1 cellular context compared by ENCODE assay signal in the genomic region with DNA sequence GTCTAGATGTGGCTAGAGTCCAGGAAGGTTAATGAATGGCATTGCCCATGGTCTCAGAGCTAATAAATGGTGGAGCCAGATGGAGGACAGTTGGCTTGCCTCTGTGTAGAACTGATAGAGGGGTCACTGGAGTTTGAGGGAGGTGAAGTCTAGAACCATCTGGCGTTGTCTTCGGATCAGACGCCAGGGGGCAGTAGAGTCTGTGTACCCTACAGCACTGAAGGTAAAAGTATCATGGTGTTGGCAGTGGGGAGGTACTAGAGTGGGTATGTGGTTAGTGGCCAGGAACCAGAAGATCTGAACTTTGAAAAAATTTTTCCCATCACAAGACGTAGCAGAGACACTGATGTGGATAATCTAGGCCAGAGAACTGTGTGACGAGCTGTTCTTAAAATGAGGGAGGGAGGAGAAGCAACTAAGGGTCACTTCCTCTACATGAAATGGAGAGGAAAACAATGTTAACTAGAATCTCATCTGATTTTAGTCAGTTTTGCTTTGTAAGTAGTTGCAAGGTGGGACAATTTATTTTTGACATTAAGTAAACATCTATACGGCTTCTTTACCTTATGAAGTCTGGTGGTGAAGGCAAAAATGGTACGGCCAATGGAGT.
TF ChIP-seq lines count a peak whose summit lies in the region.

No MANE protein-coding gene starts in this region.

TF ChIP-seq in liver, 16 proteins besides CTCF, POLR2A, EP300 and RAD21 (continued from another document):
- TF ChIP-seq, protein P1, sequence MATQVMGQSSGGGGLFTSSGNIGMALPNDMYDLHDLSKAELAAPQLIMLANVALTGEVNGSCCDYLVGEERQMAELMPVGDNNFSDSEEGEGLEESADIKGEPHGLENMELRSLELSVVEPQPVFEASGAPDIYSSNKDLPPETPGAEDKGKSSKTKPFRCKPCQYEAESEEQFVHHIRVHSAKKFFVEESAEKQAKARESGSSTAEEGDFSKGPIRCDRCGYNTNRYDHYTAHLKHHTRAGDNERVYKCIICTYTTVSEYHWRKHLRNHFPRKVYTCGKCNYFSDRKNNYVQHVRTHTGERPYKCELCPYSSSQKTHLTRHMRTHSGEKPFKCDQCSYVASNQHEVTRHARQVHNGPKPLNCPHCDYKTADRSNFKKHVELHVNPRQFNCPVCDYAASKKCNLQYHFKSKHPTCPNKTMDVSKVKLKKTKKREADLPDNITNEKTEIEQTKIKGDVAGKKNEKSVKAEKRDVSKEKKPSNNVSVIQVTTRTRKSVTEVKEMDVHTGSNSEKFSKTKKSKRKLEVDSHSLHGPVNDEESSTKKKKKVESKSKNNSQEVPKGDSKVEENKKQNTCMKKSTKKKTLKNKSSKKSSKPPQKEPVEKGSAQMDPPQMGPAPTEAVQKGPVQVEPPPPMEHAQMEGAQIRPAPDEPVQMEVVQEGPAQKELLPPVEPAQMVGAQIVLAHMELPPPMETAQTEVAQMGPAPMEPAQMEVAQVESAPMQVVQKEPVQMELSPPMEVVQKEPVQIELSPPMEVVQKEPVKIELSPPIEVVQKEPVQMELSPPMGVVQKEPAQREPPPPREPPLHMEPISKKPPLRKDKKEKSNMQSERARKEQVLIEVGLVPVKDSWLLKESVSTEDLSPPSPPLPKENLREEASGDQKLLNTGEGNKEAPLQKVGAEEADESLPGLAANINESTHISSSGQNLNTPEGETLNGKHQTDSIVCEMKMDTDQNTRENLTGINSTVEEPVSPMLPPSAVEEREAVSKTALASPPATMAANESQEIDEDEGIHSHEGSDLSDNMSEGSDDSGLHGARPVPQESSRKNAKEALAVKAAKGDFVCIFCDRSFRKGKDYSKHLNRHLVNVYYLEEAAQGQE (IDR thresholded peaks at IDR 0.05), result no peak
- TF ChIP-seq TAF1 (conservative IDR thresholded peaks at IDR 0.05) (no peak), RXRA (IDR thresholded peaks at IDR 0.05) (no peak)
TF ChIP-seq in liver: peak in this region for 0.
